8 cellular contexts compared by ENCODE assay signal in genomic region chr17:47840742-47841487, GRCh38. TPM values are rescaled to one million over a fixed set of nuclear protein-coding genes. Genes with fewer than 3 reads are reported as not detected.
DNase-seq lines count a peak whose midpoint lies in the region; ATAC-seq and TF ChIP-seq lines count a peak whose summit lies in the region.

Gene SCRN2 (minus strand): TSS chr17:47841273. CDS start chr17:47840843, 430 bp downstream.

- peak within 1 kb of the TSS; percentile 56 for H3K27ac ChIP-seq in muscle layer of duodenum (ENCODE audit: low read length)

- H3K27ac Mint-ChIP-seq in Caco-2 (ENCODE audit: unreplicated experiment): peak within 1 kb of the TSS; percentile 76

- DNase-seq in Caco-2 (peak; percentile 98 to 100), HuH-7.5 (ENCODE audit: low spot score) (peak; percentile 90), OCI-M2 (lab: John Stamatoyannopoulos, UW; ENCODE audit: unreplicated experiment) (peak; percentile 64)
- peak; percentile 91 for DNase-seq in activated T-cell treated with anti-CD3 and anti-CD28 coated beads, Interleukin-2, amount 50 U/mL, for 1 hour
- DNase-seq in stimulated activated CD8-positive, alpha-beta memory T cell treated with anti-CD3 and anti-CD28 coated beads, Interleukin-7, amount 100 ng/mL, for 48 hours (ENCODE audit: extremely low read depth in 1 of 2, low read depth in 1 of 2): peak; percentile 75 to 80

- intact Hi-C loops in Caco-2 (cut with micrococcal nuclease; ENCODE audit: unreplicated experiment): loop anchor here (1.0 to 2.0 kb wide), 8 partner anchors 10 to 177 kb away; partner anchors contain the start of genes CDK5RAP3, LRRC46 and MRPL10

- peaks cover 15% of the 10 kb centered on the region for H3K36me3 ChIP-seq in Caco-2 (ENCODE audit: control insufficient read depth, insufficient read depth, low read length)
- H3K36me3 ChIP-seq in muscle layer of duodenum (ENCODE audit: control insufficient read depth in 1 of 2, insufficient read depth in 2 of 2, low read length in 2 of 2): peaks cover 15 to 27% of the 10 kb centered on the region in 2 donors

- POLR2A ChIA-PET in Caco-2 (lab: Charles Lee): interaction anchor here (0.6 to 2.0 kb wide), 10 partner anchors 10 to 267 kb away, joined by 3 to 25 read pairs (median 6); partner anchors contain the start of genes CDK5RAP3, LRRC46, MRPL10 and NFE2L1

- CTCF ChIA-PET in Caco-2 (lab: Charles Lee): interaction anchor here (0.6 to 14.0 kb wide), 28 partner anchors 8 to 184 kb away, joined by 3 to 904 read pairs (median 5); partner anchors contain the start of genes CDK5RAP3, LRRC46, MRPL10 and OSBPL7

- H3K4me1 ChIP-seq in Caco-2 (peaks cover 47% of the 10 kb centered on the region), muscle layer of duodenum (ENCODE audit: control insufficient read depth in 1 of 2, insufficient read depth in 2 of 2, low read length in 2 of 2) (peaks cover 8 to 21% of the 10 kb centered on the region in 2 donors)

- no peaks in the 10 kb centered on the region for H3K9me3 Mint-ChIP-seq in Caco-2 (ENCODE audit: unreplicated experiment)

- no peaks in the 10 kb centered on the region for H3K27me3 ChIP-seq in Caco-2 (replicated peaks; ENCODE audit: control insufficient read depth, insufficient read depth, low read length)
- H3K27me3 ChIP-seq in muscle layer of duodenum (ENCODE audit: low read depth, low read length): no peaks in the 10 kb centered on the region

- TF ChIP-seq CTCF in Caco-2 (IDR thresholded peaks at IDR 0.05; ENCODE audit: insufficient read depth in 1 of 2, low read depth in 1 of 2, low read length in 1 of 2, severe bottlenecking in 1 of 2, unreplicated experiment in 1 of 2): peak; percentile 100

- peaks cover 10% of the 10 kb centered on the region for H3K36me3 Mint-ChIP-seq in Caco-2 (ENCODE audit: insufficient read depth, unreplicated experiment)

- TSS peak; percentile 71 for BruUV-seq in Caco-2 (replicated peaks; lab: Mats Ljungman, UMichigan)

- H3K9me3 ChIP-seq in Caco-2: no peaks in the 10 kb centered on the region
- no peaks in the 10 kb centered on the region for H3K9me3 ChIP-seq in muscle layer of duodenum (ENCODE audit: control insufficient read depth in 1 of 2, low read length in 2 of 2)

- peak within 1 kb of the TSS; percentile 63 for H3K4me3 ChIP-seq in Caco-2 (ENCODE audit: low read depth, low read length)
- H3K4me3 ChIP-seq in muscle layer of duodenum (ENCODE audit: low read depth in 1 of 2, low read length in 2 of 2): peak within 1 kb of the TSS; percentile 87 to 94

- H3K4me3 Mint-ChIP-seq in Caco-2 (ENCODE audit: unreplicated experiment): peak within 1 kb of the TSS; percentile 80

- no peaks in the 10 kb centered on the region for H3K27me3 Mint-ChIP-seq in Caco-2 (ENCODE audit: insufficient read depth, unreplicated experiment)

- ATAC-seq in GM21360 (IDR thresholded peaks at IDR 0.05; ENCODE audit: unreplicated experiment) (peak; percentile 79), esophagus mucosa (peak; percentile 87)

- peaks cover 44% of the 10 kb centered on the region for H3K4me1 Mint-ChIP-seq in Caco-2 (ENCODE audit: low read depth, unreplicated experiment)

RNA-seq across cellular contexts. Expression of gene SCRN2, which starts in this region (rescaled TPM):
- total RNA-seq in Caco-2 (2022) (73.6 and 80.8 TPM in 2 replicates), esophagus mucosa (21.2 TPM)

Comparison
In these comparisons a context has a peak if more than half of its experiments do, and no peak if none do; other contexts are left out.
1. Peak in every context shown above with its lines: DNase-seq, ATAC-seq, H3K4me3 ChIP-seq and H3K27ac ChIP-seq.